In the genomic region with DNA sequence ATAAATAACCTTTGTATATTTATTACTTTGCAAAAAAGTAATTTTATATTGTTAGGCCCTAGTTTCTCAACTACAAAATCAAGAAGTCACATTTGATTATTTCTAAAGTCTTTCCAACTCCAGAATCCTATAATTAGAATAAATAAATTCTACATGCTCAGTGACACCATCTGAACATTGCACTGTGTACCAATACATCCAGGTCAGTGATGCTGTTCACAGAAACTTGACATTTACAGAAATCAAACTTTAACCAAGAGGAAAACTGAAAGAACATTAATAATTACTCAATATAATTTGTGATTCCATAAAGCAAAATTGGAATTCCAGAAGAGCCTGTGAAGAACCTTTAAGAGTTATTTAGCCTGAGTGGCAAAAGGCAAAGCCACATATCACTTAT, we compare ENCODE assay signal across 31 cellular contexts.
DNase-seq lines count a peak whose midpoint lies in the region; ATAC-seq and TF ChIP-seq lines count a peak whose summit lies in the region.
"Had no signal": no experiment of that assay in that cellular context is flagged by ENCODE, and none has a peak within 500 bp of the region (broad histone marks: within the 10 kb centered on the region; RNA-seq: fewer than 3 reads in every experiment).

No MANE protein-coding gene starts in this region.

- H3K4me1 Mint-ChIP-seq in chondrocyte (ENCODE audit: low read depth) = peaks cover 59% of the 10 kb centered on the region
- H3K4me1 Mint-ChIP-seq: stimulated activated memory B cell treated with anti-CD40 and anti-IgM and Interleukin-4, amounts not matched to agents 10 μg/mL and 1 μg/mL and 100 μg/mL, for 72 hours had no signal

- no peak for TF ChIP-seq POLR2A in transverse colon (IDR thresholded peaks at IDR 0.05)

- no peak overlapping the region for H3K14ac ChIP-seq in mesenchymal stem cell (ENCODE audit: low read length in 2 of 2)

- H3K4me3 Mint-ChIP-seq in chondrocyte (ENCODE audit: unreplicated experiment) = no peak overlapping the region
- H3K4me3 Mint-ChIP-seq: activated CD4-positive, alpha-beta memory T cell treated with anti-CD3 and anti-CD28 coated beads for 36 hours; activated naive CD4-positive, alpha-beta T cell treated with anti-CD3 and anti-CD28 coated beads, Interleukin-2, amount 10 ng/mL, durations not matched to agents 7 days and 5 days; CD14-positive monocyte; stimulated activated memory B cell treated with anti-CD40 and anti-IgM and Interleukin-4, amounts not matched to agents 10 μg/mL and 1 μg/mL and 100 μg/mL, for 72 hours had no signal

- no peak overlapping the region for H3K23ac ChIP-seq in mesenchymal stem cell (ENCODE audit: low read length in 2 of 2)

- H3K18ac ChIP-seq in mesenchymal stem cell (ENCODE audit: low read depth in 1 of 2, low read length in 2 of 2) = no peak overlapping the region

- TF ChIP-seq EP300 in transverse colon (IDR thresholded peaks at IDR 0.05; ENCODE audit: low read depth) = no peak

- no peak overlapping the region for H2BK120ac ChIP-seq in mesenchymal stem cell (ENCODE audit: low read depth, low read length)

- ATAC-seq in psoas muscle = no peak
- ATAC-seq: activated T-cell treated with anti-CD3 and anti-CD28 coated beads, Interleukin-2, amount 50 U/mL, for 72 hours; PC-3; stimulated activated memory B cell treated with anti-CD40 and anti-IgM and Interleukin-4, amounts not matched to agents 10 μg/mL and 1 μg/mL and 100 μg/mL, for 72 hours had no signal

- H3K4me3 ChIP-seq in cardiac muscle cell = no peak overlapping the region
- H3K4me3 ChIP-seq in right atrium auricular region = no peak overlapping the region
- no peak overlapping the region for H3K4me3 ChIP-seq in mesenchymal stem cell (ENCODE audit: insufficient read depth in 1 of 2, low read depth in 1 of 2, low read length in 2 of 2)
- no peak overlapping the region for H3K4me3 ChIP-seq in transverse colon
- no peak overlapping the region for H3K4me3 ChIP-seq in psoas muscle
- H3K4me3 ChIP-seq: prostate gland had no signal

- no peaks in the 10 kb centered on the region for H3K27me3 Mint-ChIP-seq in chondrocyte (ENCODE audit: low read depth)
- H3K27me3 Mint-ChIP-seq: activated CD4-positive, alpha-beta memory T cell treated with anti-CD3 and anti-CD28 coated beads for 36 hours; activated naive CD4-positive, alpha-beta T cell treated with anti-CD3 and anti-CD28 coated beads, Interleukin-2, amount 10 ng/mL, durations not matched to agents 7 days and 5 days; stimulated activated memory B cell treated with anti-CD40 and anti-IgM and Interleukin-4, amounts not matched to agents 10 μg/mL and 1 μg/mL and 100 μg/mL, for 72 hours had no signal

- no peak overlapping the region for H2BK15ac ChIP-seq in mesenchymal stem cell (ENCODE audit: low read depth, poor library complexity, severe bottlenecking)

- no peak overlapping the region for H2BK12ac ChIP-seq in mesenchymal stem cell (ENCODE audit: low read length in 2 of 2)

- H3K9me3 ChIP-seq in cardiac muscle cell (ENCODE audit: low read depth) = no peaks in the 10 kb centered on the region
- no peaks in the 10 kb centered on the region for H3K9me3 ChIP-seq in right atrium auricular region
- H3K9me3 ChIP-seq in mesenchymal stem cell (ENCODE audit: control insufficient read depth, low read length) = no peaks in the 10 kb centered on the region
- no peaks in the 10 kb centered on the region for H3K9me3 ChIP-seq in transverse colon
- H3K9me3 ChIP-seq in psoas muscle = no peaks in the 10 kb centered on the region
- H3K9me3 ChIP-seq: neutrophil, prostate gland had no signal

- H3K27ac ChIP-seq in cardiac muscle cell (peak overlapping the region; percentile 96), right atrium auricular region (no peak overlapping the region), mesenchymal stem cell (ENCODE audit: low read length, poor library complexity, severe bottlenecking) (peak overlapping the region; percentile 79), transverse colon (peak overlapping the region in 3 of 4 donors; percentile 76 to 87 (median 83)), psoas muscle (no peak overlapping the region)
- H3K27ac ChIP-seq: epithelial cell of prostate, neutrophil, prostate gland had no signal

- H3K27ac Mint-ChIP-seq in chondrocyte (ENCODE audit: unreplicated experiment) = peak overlapping the region; percentile 96
- H3K27ac Mint-ChIP-seq: activated CD4-positive, alpha-beta memory T cell treated with anti-CD3 and anti-CD28 coated beads for 36 hours; activated naive CD4-positive, alpha-beta T cell treated with anti-CD3 and anti-CD28 coated beads, Interleukin-2, amount 10 ng/mL, durations not matched to agents 7 days and 5 days; stimulated activated memory B cell treated with anti-CD40 and anti-IgM and Interleukin-4, amounts not matched to agents 10 μg/mL and 1 μg/mL and 100 μg/mL, for 72 hours; T-helper 2 cell treated with Interferon-gamma antibody and Interleukin-4, amounts not matched to agents 5 μg/mL and 100 μg/mL, for 36 hours had no signal

- H2BK5ac ChIP-seq in mesenchymal stem cell (ENCODE audit: low read depth, low read length, poor library complexity, severe bottlenecking) = no peak overlapping the region

- no peak overlapping the region for H3K4ac ChIP-seq in mesenchymal stem cell (ENCODE audit: low read depth in 1 of 2, low read length in 2 of 2)

- no peak for TF ChIP-seq CTCF in cardiac muscle cell (IDR thresholded peaks at IDR 0.05; ENCODE audit: low read depth, low read length)
- no peak for TF ChIP-seq CTCF in right atrium auricular region (IDR thresholded peaks at IDR 0.05)
- no peak for TF ChIP-seq CTCF in chondrocyte (IDR thresholded peaks at IDR 0.05)
- no peak for TF ChIP-seq CTCF in transverse colon (IDR thresholded peaks at IDR 0.05)
- no peak for TF ChIP-seq CTCF in psoas muscle (IDR thresholded peaks at IDR 0.05)

- H3K4me2 ChIP-seq in mesenchymal stem cell (ENCODE audit: low read length, poor library complexity, severe bottlenecking) = no peak overlapping the region

- H3K36me3 Mint-ChIP-seq in chondrocyte (ENCODE audit: low read depth) = peaks cover 12% of the 10 kb centered on the region
- H3K36me3 Mint-ChIP-seq: CD14-positive monocyte; stimulated activated memory B cell treated with anti-CD40 and anti-IgM and Interleukin-4, amounts not matched to agents 10 μg/mL and 1 μg/mL and 100 μg/mL, for 72 hours had no signal

- no peak overlapping the region for H2AFZ ChIP-seq in mesenchymal stem cell (ENCODE audit: low read depth, low read length)

- H3K4me1 ChIP-seq in cardiac muscle cell (ENCODE audit: low read depth) (peaks cover 41% of the 10 kb centered on the region), right atrium auricular region (peaks cover 0 to 43% of the 10 kb centered on the region in 2 donors), mesenchymal stem cell (ENCODE audit: control insufficient read depth, insufficient read depth, low read depth, low read length) (peaks cover 4% of the 10 kb centered on the region), transverse colon (peaks cover 20 to 55% (median 33%) of the 10 kb centered on the region in 4 donors), psoas muscle (no peaks in the 10 kb centered on the region)
- H3K4me1 ChIP-seq: prostate gland had no signal

- H3K9ac ChIP-seq in mesenchymal stem cell (ENCODE audit: low read length) = peak overlapping the region; percentile 89

- no peaks in the 10 kb centered on the region for H3K36me3 ChIP-seq in cardiac muscle cell
- no peaks in the 10 kb centered on the region for H3K36me3 ChIP-seq in right atrium auricular region
- H3K36me3 ChIP-seq in mesenchymal stem cell (ENCODE audit: control insufficient read depth in 1 of 2, insufficient read depth in 2 of 2, low read depth in 1 of 2, low read length in 2 of 2) = peaks cover 0 to 3% of the 10 kb centered on the region in 2 experiments
- H3K36me3 ChIP-seq in transverse colon = no peaks in the 10 kb centered on the region
- no peaks in the 10 kb centered on the region for H3K36me3 ChIP-seq in psoas muscle (ENCODE audit: insufficient read depth in 1 of 2, low read depth in 1 of 2)
- H3K36me3 ChIP-seq: neutrophil, prostate gland had no signal

- peak overlapping the region; percentile 17 for H2AK5ac ChIP-seq in mesenchymal stem cell (ENCODE audit: low read length, severe bottlenecking)

- H4K91ac ChIP-seq in mesenchymal stem cell (ENCODE audit: low read length) = no peak overlapping the region

- in situ Hi-C loops in transverse colon (cut with MboI; ENCODE audit: low pct_ligation_motif_present in 1 of 4, low pct_unique_long_range_greater_than_20kb in 1 of 4, low sequenced_read_pairs in 3 of 4) = loop anchor here in 3 of 4 donors (5.0 to 10.0 kb wide), 2 partner anchors 138 to 141 kb away; a partner anchor contains a TSS

- intact Hi-C loops in transverse colon (cut with DNase I; ENCODE audit: low total_unique reads) (no loop called here), psoas muscle (cut with DNase I) (no loop called here)

- H3K27me3 ChIP-seq in cardiac muscle cell = no peaks in the 10 kb centered on the region
- no peaks in the 10 kb centered on the region for H3K27me3 ChIP-seq in right atrium auricular region
- H3K27me3 ChIP-seq in mesenchymal stem cell (ENCODE audit: control insufficient read depth in 1 of 2, insufficient read depth in 1 of 2, low read length in 2 of 2) = no peaks in the 10 kb centered on the region
- H3K27me3 ChIP-seq in transverse colon = no peaks in the 10 kb centered on the region
- no peaks in the 10 kb centered on the region for H3K27me3 ChIP-seq in psoas muscle (ENCODE audit: insufficient read depth in 3 of 3, low read length in 2 of 3)
- H3K27me3 ChIP-seq: neutrophil had no signal

- H3K9me3 Mint-ChIP-seq in chondrocyte (ENCODE audit: low read depth) = peaks cover 9% of the 10 kb centered on the region
- H3K9me3 Mint-ChIP-seq: stimulated activated memory B cell treated with anti-CD40 and anti-IgM and Interleukin-4, amounts not matched to agents 10 μg/mL and 1 μg/mL and 100 μg/mL, for 72 hours had no signal

- DNase-seq in cardiac muscle cell (ENCODE audit: low read depth in 1 of 2, low spot score in 1 of 2) = no peak
- DNase-seq in right atrium auricular region (ENCODE audit: low spot score) = no peak
- DNase-seq in chondrocyte (ENCODE audit: low spot score) = no peak
- DNase-seq in mesenchymal stem cell = no peak
- DNase-seq in transverse colon = no peak
- no peak for DNase-seq in DMS79 treated with DMSO at 0.1 percent for 48 hours (lab: John Stamatoyannopoulos, UW)
- no peak for DNase-seq in psoas muscle
- no peak for DNase-seq in NCI-H524 (lab: John Stamatoyannopoulos, UW)
- DNase-seq: 8988T; activated CD4-positive, alpha-beta memory T cell treated with anti-CD3 and anti-CD28 coated beads for 36 hours; activated CD4-positive, CD25-positive, alpha-beta regulatory T cell treated with anti-CD3 and anti-CD28 coated beads, Interleukin-2, amount 50 U/mL, for 72 hours; activated naive CD4-positive, alpha-beta T cell treated with anti-CD3 and anti-CD28 coated beads, Interleukin-2, amount 10 ng/mL, durations not matched to agents 7 days and 5 days; activated T-cell treated with anti-CD3 and anti-CD28 coated beads, Interleukin-2, amount 50 U/mL, for 72 hours; amniotic stem cell; effector CD4-positive, alpha-beta T cell; GOT3; KBM-7; mesendoderm; NCI-H1105 treated with DMSO at 0.1 percent for 48 hours; NCI-H1930; NCI-H2171 treated with DMSO at 0.1 percent for 48 hours; NCI-H510A; NK-92 treated with Interleukin-12 subunit alpha and Interleukin-12 subunit beta, amount 100 ng/mL, for 24 hours; PC-3; Right ventricle myocardium superior had no signal

- peaks cover 1% of the 10 kb centered on the region for H3K79me1 ChIP-seq in mesenchymal stem cell (replicated peaks; ENCODE audit: low read length, poor library complexity, severe bottlenecking)

- H4K8ac ChIP-seq in mesenchymal stem cell (ENCODE audit: low read length) = no peak overlapping the region

Comparison
In these comparisons a context has a peak if more than half of its experiments do, and no peak if none do; other contexts are left out.
1. H3K27ac ChIP-seq: peak in cardiac muscle cell (single experiment), mesenchymal stem cell (single experiment) and transverse colon (3 of 4); none in right atrium auricular region (0 of 2) and psoas muscle (single experiment).